1 cellular context compared by ENCODE assay signal in the genomic region with DNA sequence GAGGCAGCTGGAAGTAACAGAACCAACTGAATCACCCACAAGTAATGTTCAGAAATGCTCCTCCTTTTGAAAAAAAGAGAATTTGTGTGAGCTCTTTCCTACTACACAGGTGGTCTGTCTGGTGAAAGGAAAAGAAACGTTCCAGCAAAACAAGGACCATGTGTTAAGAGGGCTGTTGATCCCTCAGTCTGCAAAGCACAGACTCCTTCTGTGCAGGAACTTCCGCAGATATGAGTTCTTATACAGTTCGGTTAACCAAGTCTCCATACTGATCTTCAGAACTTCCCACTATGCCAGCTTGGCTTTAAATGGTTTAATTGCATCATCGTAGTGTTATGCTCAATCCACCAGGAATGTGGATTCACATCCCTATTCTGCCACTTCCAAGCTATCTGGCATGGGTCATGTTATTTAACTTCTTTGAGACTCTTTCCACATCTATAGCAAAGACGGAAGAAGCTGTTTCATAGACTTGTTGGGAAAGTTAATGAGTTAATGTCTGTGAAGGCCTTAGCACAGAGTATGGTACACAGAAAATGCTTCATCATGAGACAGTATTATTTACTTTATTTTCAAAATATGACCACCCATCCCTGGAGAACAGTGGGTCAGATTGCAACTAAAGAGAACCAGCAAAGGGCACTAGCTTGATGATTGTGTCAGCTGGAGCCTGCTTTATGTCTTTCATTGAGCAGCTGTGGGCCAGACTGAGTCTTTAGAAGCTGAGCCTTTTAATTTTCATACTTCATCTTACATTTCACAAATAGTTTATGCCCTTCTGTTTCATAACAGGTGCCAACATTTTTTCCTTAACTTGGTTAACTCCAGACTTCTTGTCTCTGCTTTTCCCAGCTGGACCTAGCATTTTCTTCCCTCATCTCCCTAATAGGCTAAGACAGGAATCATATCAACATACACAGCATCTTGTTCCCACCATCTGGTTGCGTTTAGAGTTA.
TF ChIP-seq lines count a peak whose summit lies in the region.

No MANE protein-coding gene starts in this region.

TF ChIP-seq in SK-N-SH, 30 proteins besides CTCF, POLR2A, EP300 and RAD21 (continued from another document):
- TF ChIP-seq, protein P1, sequence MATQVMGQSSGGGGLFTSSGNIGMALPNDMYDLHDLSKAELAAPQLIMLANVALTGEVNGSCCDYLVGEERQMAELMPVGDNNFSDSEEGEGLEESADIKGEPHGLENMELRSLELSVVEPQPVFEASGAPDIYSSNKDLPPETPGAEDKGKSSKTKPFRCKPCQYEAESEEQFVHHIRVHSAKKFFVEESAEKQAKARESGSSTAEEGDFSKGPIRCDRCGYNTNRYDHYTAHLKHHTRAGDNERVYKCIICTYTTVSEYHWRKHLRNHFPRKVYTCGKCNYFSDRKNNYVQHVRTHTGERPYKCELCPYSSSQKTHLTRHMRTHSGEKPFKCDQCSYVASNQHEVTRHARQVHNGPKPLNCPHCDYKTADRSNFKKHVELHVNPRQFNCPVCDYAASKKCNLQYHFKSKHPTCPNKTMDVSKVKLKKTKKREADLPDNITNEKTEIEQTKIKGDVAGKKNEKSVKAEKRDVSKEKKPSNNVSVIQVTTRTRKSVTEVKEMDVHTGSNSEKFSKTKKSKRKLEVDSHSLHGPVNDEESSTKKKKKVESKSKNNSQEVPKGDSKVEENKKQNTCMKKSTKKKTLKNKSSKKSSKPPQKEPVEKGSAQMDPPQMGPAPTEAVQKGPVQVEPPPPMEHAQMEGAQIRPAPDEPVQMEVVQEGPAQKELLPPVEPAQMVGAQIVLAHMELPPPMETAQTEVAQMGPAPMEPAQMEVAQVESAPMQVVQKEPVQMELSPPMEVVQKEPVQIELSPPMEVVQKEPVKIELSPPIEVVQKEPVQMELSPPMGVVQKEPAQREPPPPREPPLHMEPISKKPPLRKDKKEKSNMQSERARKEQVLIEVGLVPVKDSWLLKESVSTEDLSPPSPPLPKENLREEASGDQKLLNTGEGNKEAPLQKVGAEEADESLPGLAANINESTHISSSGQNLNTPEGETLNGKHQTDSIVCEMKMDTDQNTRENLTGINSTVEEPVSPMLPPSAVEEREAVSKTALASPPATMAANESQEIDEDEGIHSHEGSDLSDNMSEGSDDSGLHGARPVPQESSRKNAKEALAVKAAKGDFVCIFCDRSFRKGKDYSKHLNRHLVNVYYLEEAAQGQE (IDR thresholded peaks at IDR 0.05; ENCODE audit: low read depth, low read length): no peak
- TF ChIP-seq FOXM1 (IDR thresholded peaks at IDR 0.05; ENCODE audit: low read depth): no peak
- no peak for TF ChIP-seq ELF1 (IDR thresholded peaks at IDR 0.05)
- no peak for TF ChIP-seq EZH2phosphoT487 (IDR thresholded peaks at IDR 0.05; ENCODE audit: borderline replicate concordance, low read depth)
- peak; percentile 62 for TF ChIP-seq POLR2AphosphoS5 (IDR thresholded peaks at IDR 0.05; ENCODE audit: low read depth, low read length)
- no peak for TF ChIP-seq SMC3 (IDR thresholded peaks at IDR 0.05; ENCODE audit: low read depth, low read length)
- 0 out of 2 replicates have a peak, but pooled peaks have one; percentile 8 for TF ChIP-seq GATA2 (CRISPR knock-in tag; IDR thresholded peaks at IDR 0.05)
- TF ChIP-seq RXRA (IDR thresholded peaks at IDR 0.05; ENCODE audit: borderline replicate concordance, low read depth): no peak; the same call in 1 of the 2 replicates
- TF ChIP-seq NFIC (IDR thresholded peaks at IDR 0.05; ENCODE audit: borderline replicate concordance): peak; percentile 61; the same call in 1 of the 2 replicates
- TF ChIP-seq TAF1 (IDR thresholded peaks at IDR 0.05; ENCODE audit: borderline replicate concordance, low read depth, low read length): no peak
- TF ChIP-seq TEAD4 (IDR thresholded peaks at IDR 0.05; ENCODE audit: borderline replicate concordance, insufficient read depth): peak; percentile 58; the same call in 1 of the 2 replicates
- TF ChIP-seq JUND (IDR thresholded peaks at IDR 0.05): peak; percentile 33; the same call in 1 of the 2 replicates
- TF ChIP-seq MEF2A (IDR thresholded peaks at IDR 0.05; ENCODE audit: borderline replicate concordance, low read depth): no peak
- TF ChIP-seq NRF1 (IDR thresholded peaks at IDR 0.05; ENCODE audit: low read depth, low read length): no peak
- TF ChIP-seq TCF12 (IDR thresholded peaks at IDR 0.05): peak; percentile 96
- TF ChIP-seq, protein P2, sequence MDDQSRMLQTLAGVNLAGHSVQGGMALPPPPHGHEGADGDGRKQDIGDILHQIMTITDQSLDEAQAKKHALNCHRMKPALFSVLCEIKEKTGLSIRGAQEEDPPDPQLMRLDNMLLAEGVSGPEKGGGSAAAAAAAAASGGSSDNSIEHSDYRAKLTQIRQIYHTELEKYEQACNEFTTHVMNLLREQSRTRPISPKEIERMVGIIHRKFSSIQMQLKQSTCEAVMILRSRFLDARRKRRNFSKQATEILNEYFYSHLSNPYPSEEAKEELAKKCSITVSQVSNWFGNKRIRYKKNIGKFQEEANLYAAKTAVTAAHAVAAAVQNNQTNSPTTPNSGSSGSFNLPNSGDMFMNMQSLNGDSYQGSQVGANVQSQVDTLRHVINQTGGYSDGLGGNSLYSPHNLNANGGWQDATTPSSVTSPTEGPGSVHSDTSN (IDR thresholded peaks at IDR 0.05): peak; percentile 84; the same call in 1 of the 2 replicates
- peak; percentile 43; the same call in 1 of the 2 replicates for TF ChIP-seq RCOR1 (IDR thresholded peaks at IDR 0.05; ENCODE audit: low read length)
- TF ChIP-seq, protein P3, sequence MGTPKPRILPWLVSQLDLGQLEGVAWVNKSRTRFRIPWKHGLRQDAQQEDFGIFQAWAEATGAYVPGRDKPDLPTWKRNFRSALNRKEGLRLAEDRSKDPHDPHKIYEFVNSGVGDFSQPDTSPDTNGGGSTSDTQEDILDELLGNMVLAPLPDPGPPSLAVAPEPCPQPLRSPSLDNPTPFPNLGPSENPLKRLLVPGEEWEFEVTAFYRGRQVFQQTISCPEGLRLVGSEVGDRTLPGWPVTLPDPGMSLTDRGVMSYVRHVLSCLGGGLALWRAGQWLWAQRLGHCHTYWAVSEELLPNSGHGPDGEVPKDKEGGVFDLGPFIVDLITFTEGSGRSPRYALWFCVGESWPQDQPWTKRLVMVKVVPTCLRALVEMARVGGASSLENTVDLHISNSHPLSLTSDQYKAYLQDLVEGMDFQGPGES (IDR thresholded peaks at IDR 0.05; ENCODE audit: low read depth, low read length): no peak
- no peak for TF ChIP-seq GABPA (IDR thresholded peaks at IDR 0.05; ENCODE audit: low read depth)
